13 cellular contexts compared by ENCODE assay signal in genomic region chr1:43944860-43945259, GRCh38. TPM values are rescaled to one million over a fixed set of nuclear protein-coding genes. Genes with fewer than 3 reads are reported as not detected.
DNase-seq lines count a peak whose midpoint lies in the region; ATAC-seq and TF ChIP-seq lines count a peak whose summit lies in the region.
"Had no signal": no experiment of that assay in that cellular context is flagged by ENCODE, and none has a peak within 500 bp of the region (broad histone marks: within the 10 kb centered on the region; RNA-seq: fewer than 3 reads in every experiment).

No MANE protein-coding gene starts in this region.

- 0 out of 2 replicates have a peak, but pooled peaks cover 3% of the 10 kb centered on the region for H3K36me3 ChIP-seq in OCI-LY1 (ENCODE audit: insufficient read depth, low read length)
- peaks cover 0 to 2% of the 10 kb centered on the region in 2 donors for H3K36me3 ChIP-seq in stomach smooth muscle (ENCODE audit: control insufficient read depth in 2 of 2, insufficient read depth in 2 of 2, low read length in 2 of 2)
- peaks cover 3% of the 10 kb centered on the region for H3K36me3 ChIP-seq in right atrium auricular region

- peak overlapping the region; percentile 14; the same call in 1 of the 2 replicates for H3K4me2 ChIP-seq in OCI-LY1 (ENCODE audit: low read length)

- H3K9ac ChIP-seq in OCI-LY1 (ENCODE audit: low read length) (no peak overlapping the region), stomach smooth muscle (ENCODE audit: low read length in 2 of 2) (peak overlapping the region; percentile 21 to 27)

- H2AFZ ChIP-seq in OCI-LY1 (ENCODE audit: low read length), result no peak overlapping the region

- POLR2A ChIA-PET in activated naive CD8-positive, alpha-beta T cell treated with anti-CD3 and anti-CD28 coated beads, Interleukin-2, amount 10 ng/mL, durations not matched to agents 7 days and 5 days (lab: Charles Lee), result interaction anchor here (2.7 kb wide), 1 partner anchor 8 kb away, joined by 8 read pairs; no protein-coding TSS in a partner anchor

- no peaks in the 10 kb centered on the region for H3K9me3 Mint-ChIP-seq in activated naive CD4-positive, alpha-beta T cell treated with anti-CD3 and anti-CD28 coated beads, Interleukin-2, amount 10 ng/mL, durations not matched to agents 7 days and 5 days
- no peaks in the 10 kb centered on the region for H3K9me3 Mint-ChIP-seq in activated naive CD8-positive, alpha-beta T cell treated with anti-CD3 and anti-CD28 coated beads, Interleukin-2, amount 10 ng/mL, durations not matched to agents 7 days and 5 days

- in situ Hi-C loops in ACHN (cut with HindIII; ENCODE audit: low pct_ligation_motif_present, low pct_unique_long_range_greater_than_20kb, low sequenced_read_pairs), result loop anchor here (25.0 kb wide), 1 partner anchor 183 kb away; no protein-coding TSS in a partner anchor

- no peaks in the 10 kb centered on the region for H3K9me3 ChIP-seq in OCI-LY1 (ENCODE audit: low read length)
- H3K9me3 ChIP-seq in stomach smooth muscle (ENCODE audit: control insufficient read depth in 2 of 2, low read length in 2 of 2), result no peaks in the 10 kb centered on the region
- no peaks in the 10 kb centered on the region for H3K9me3 ChIP-seq in right atrium auricular region
- H3K9me3 ChIP-seq: ascending aorta, esophagus squamous epithelium, mucosa of descending colon had no signal

- H3K27me3 ChIP-seq in OCI-LY1 (ENCODE audit: insufficient read depth, low read length), result no peaks in the 10 kb centered on the region
- no peaks in the 10 kb centered on the region for H3K27me3 ChIP-seq in stomach smooth muscle (ENCODE audit: control insufficient read depth in 1 of 2, insufficient read depth in 2 of 2, low read length in 2 of 2)
- H3K27me3 ChIP-seq in right atrium auricular region, result no peaks in the 10 kb centered on the region
- H3K27me3 ChIP-seq: ascending aorta, esophagus squamous epithelium had no signal

- H3K4me1 ChIP-seq in OCI-LY1 (ENCODE audit: insufficient read depth, low read length, severe bottlenecking) (peaks cover 31% of the 10 kb centered on the region), stomach smooth muscle (ENCODE audit: control insufficient read depth, insufficient read depth, low read length) (peaks cover 34% of the 10 kb centered on the region), right atrium auricular region (peaks cover 0 to 33% of the 10 kb centered on the region in 2 donors)

- H3K4me3 Mint-ChIP-seq in activated naive CD4-positive, alpha-beta T cell treated with anti-CD3 and anti-CD28 coated beads, Interleukin-2, amount 10 ng/mL, durations not matched to agents 7 days and 5 days, result peak overlapping the region; percentile 92
- peak overlapping the region; percentile 93 for H3K4me3 Mint-ChIP-seq in activated naive CD8-positive, alpha-beta T cell treated with anti-CD3 and anti-CD28 coated beads, Interleukin-2, amount 10 ng/mL, durations not matched to agents 7 days and 5 days

- H3K4me3 ChIP-seq in OCI-LY1 (ENCODE audit: low read depth, low read length, poor library complexity, severe bottlenecking) (no peak overlapping the region), stomach smooth muscle (ENCODE audit: low read length in 2 of 2) (no peak overlapping the region), right atrium auricular region (no peak overlapping the region), foreskin fibroblast (ENCODE audit: low read depth in 1 of 2, low read length in 2 of 2) (no peak overlapping the region)
- H3K4me3 ChIP-seq: mucosa of descending colon had no signal

- peaks cover 43% of the 10 kb centered on the region for H3K4me1 Mint-ChIP-seq in activated naive CD4-positive, alpha-beta T cell treated with anti-CD3 and anti-CD28 coated beads, Interleukin-2, amount 10 ng/mL, durations not matched to agents 7 days and 5 days
- H3K4me1 Mint-ChIP-seq in activated naive CD8-positive, alpha-beta T cell treated with anti-CD3 and anti-CD28 coated beads, Interleukin-2, amount 10 ng/mL, durations not matched to agents 7 days and 5 days, result peaks cover 29% of the 10 kb centered on the region

- H3K27ac Mint-ChIP-seq in activated naive CD4-positive, alpha-beta T cell treated with anti-CD3 and anti-CD28 coated beads, Interleukin-2, amount 10 ng/mL, durations not matched to agents 7 days and 5 days, result no peak overlapping the region
- H3K27ac Mint-ChIP-seq in activated naive CD8-positive, alpha-beta T cell treated with anti-CD3 and anti-CD28 coated beads, Interleukin-2, amount 10 ng/mL, durations not matched to agents 7 days and 5 days, result no peak overlapping the region

- no peak for ATAC-seq in activated naive CD8-positive, alpha-beta T cell treated with anti-CD3 and anti-CD28 coated beads, Interleukin-2, amount 10 ng/mL, durations not matched to agents 7 days and 5 days (ENCODE audit: low read depth)
- ATAC-seq: mucosa of descending colon had no signal

- no peaks in the 10 kb centered on the region for H3F3A ChIP-seq in OCI-LY1 (ENCODE audit: insufficient read depth, low read length)

- CTCF ChIA-PET in activated naive CD4-positive, alpha-beta T cell treated with anti-CD3 and anti-CD28 coated beads, Interleukin-2, amount 10 ng/mL, durations not matched to agents 7 days and 5 days (lab: Charles Lee), result interaction anchor here (2.2 to 9.3 kb wide), 3 partner anchors 10 to 181 kb away, joined by 10 to 105 read pairs (median 43); partner anchors contain the start of gene ARTN

- peaks cover 7% of the 10 kb centered on the region for H3K36me3 Mint-ChIP-seq in activated naive CD4-positive, alpha-beta T cell treated with anti-CD3 and anti-CD28 coated beads, Interleukin-2, amount 10 ng/mL, durations not matched to agents 7 days and 5 days
- peaks cover 1% of the 10 kb centered on the region for H3K36me3 Mint-ChIP-seq in activated naive CD8-positive, alpha-beta T cell treated with anti-CD3 and anti-CD28 coated beads, Interleukin-2, amount 10 ng/mL, durations not matched to agents 7 days and 5 days

- H4K20me1 ChIP-seq in OCI-LY1 (ENCODE audit: insufficient read depth, low read length), result no peaks in the 10 kb centered on the region

- no peaks in the 10 kb centered on the region for H3K27me3 Mint-ChIP-seq in activated naive CD4-positive, alpha-beta T cell treated with anti-CD3 and anti-CD28 coated beads, Interleukin-2, amount 10 ng/mL, durations not matched to agents 7 days and 5 days
- H3K27me3 Mint-ChIP-seq in activated naive CD8-positive, alpha-beta T cell treated with anti-CD3 and anti-CD28 coated beads, Interleukin-2, amount 10 ng/mL, durations not matched to agents 7 days and 5 days, result no peaks in the 10 kb centered on the region

- H3K79me2 ChIP-seq in OCI-LY1 (ENCODE audit: insufficient read depth, low read length), result no peaks in the 10 kb centered on the region

- H3K9me2 ChIP-seq in OCI-LY1 (ENCODE audit: low read depth, low read length), result no peaks in the 10 kb centered on the region

- DNase-seq in activated naive CD4-positive, alpha-beta T cell treated with anti-CD3 and anti-CD28 coated beads, Interleukin-2, amount 10 ng/mL, durations not matched to agents 7 days and 5 days, result no peak
- no peak for DNase-seq in activated naive CD4-positive, alpha-beta T cell treated with Interleukin-2 at 50 U/mL for 16 hours
- DNase-seq in activated naive CD8-positive, alpha-beta T cell treated with anti-CD3 and anti-CD28 coated beads, Interleukin-2, amount 10 ng/mL, durations not matched to agents 7 days and 5 days, result no peak
- no peak for DNase-seq in right atrium auricular region (ENCODE audit: low spot score)
- DNase-seq in ACHN, result no peak
- no peak for DNase-seq in foreskin fibroblast
- DNase-seq: dermis blood vessel endothelial cell, esophagus squamous epithelium, mucosa of descending colon, NCI-H1694 had no signal

- no peak overlapping the region for H3K27ac ChIP-seq in OCI-LY1 (ENCODE audit: low read depth, low read length, poor library complexity, severe bottlenecking)
- peak overlapping the region; percentile 18 for H3K27ac ChIP-seq in stomach smooth muscle (ENCODE audit: low read length)
- H3K27ac ChIP-seq in right atrium auricular region, result no peak overlapping the region

- TF ChIP-seq CTCF in OCI-LY1 (IDR thresholded peaks at IDR 0.05; ENCODE audit: low read length) (no peak), right atrium auricular region (IDR thresholded peaks at IDR 0.05) (no peak), foreskin fibroblast (IDR thresholded peaks at IDR 0.05; ENCODE audit: low read depth, low read length) (no peak)

RNA-seq across cellular contexts. Expression of gene IPO13, which starts 1.9 kb away (rescaled TPM):
- total RNA-seq in activated naive CD8-positive, alpha-beta T cell treated with anti-CD3 and anti-CD28 coated beads, Interleukin-2, amount 10 ng/mL, durations not matched to agents 7 days and 5 days, result 10 to 100 TPM; 24.1 to 24.4 TPM
- 10 to 100 TPM; 25.9 to 28.1 TPM for total RNA-seq in right atrium auricular region

RNA-seq across cellular contexts. Expression of gene ARTN, which starts 11.3 kb away (rescaled TPM):
- total RNA-seq in activated naive CD8-positive, alpha-beta T cell treated with anti-CD3 and anti-CD28 coated beads, Interleukin-2, amount 10 ng/mL, durations not matched to agents 7 days and 5 days, result under 1 TPM; 0.39 to 0.71 TPM
- under 1 TPM in 1 of 2 donors, not detected in 1; 0.75 TPM for total RNA-seq in right atrium auricular region
- total RNA-seq: ascending aorta, dermis blood vessel endothelial cell had no signal

RNA-seq across cellular contexts. Expression of gene DPH2, which starts 24.9 kb away (rescaled TPM):
- total RNA-seq in activated naive CD8-positive, alpha-beta T cell treated with anti-CD3 and anti-CD28 coated beads, Interleukin-2, amount 10 ng/mL, durations not matched to agents 7 days and 5 days, result 10 to 100 TPM; 26.7 to 28.2 TPM
- 10 to 100 TPM; 20.5 to 23.0 TPM for total RNA-seq in right atrium auricular region

RNA-seq across cellular contexts. Expression of gene ATP6V0B, which starts 29.9 kb away (rescaled TPM):
- total RNA-seq in activated naive CD8-positive, alpha-beta T cell treated with anti-CD3 and anti-CD28 coated beads, Interleukin-2, amount 10 ng/mL, durations not matched to agents 7 days and 5 days, result 10 to 100 TPM; 90.4 to 94.2 TPM
- 100 to 1,000 TPM; 108 to 154 TPM for total RNA-seq in right atrium auricular region

RNA-seq across cellular contexts. Expression of gene B4GALT2, which starts 34.1 kb away (rescaled TPM):
- 10 to 100 TPM; 12.5 to 13.3 TPM for total RNA-seq in activated naive CD8-positive, alpha-beta T cell treated with anti-CD3 and anti-CD28 coated beads, Interleukin-2, amount 10 ng/mL, durations not matched to agents 7 days and 5 days
- total RNA-seq in right atrium auricular region, result 10 to 100 TPM; 33.0 to 48.5 TPM
